9 cellular contexts compared by ENCODE assay signal in the genomic region with DNA sequence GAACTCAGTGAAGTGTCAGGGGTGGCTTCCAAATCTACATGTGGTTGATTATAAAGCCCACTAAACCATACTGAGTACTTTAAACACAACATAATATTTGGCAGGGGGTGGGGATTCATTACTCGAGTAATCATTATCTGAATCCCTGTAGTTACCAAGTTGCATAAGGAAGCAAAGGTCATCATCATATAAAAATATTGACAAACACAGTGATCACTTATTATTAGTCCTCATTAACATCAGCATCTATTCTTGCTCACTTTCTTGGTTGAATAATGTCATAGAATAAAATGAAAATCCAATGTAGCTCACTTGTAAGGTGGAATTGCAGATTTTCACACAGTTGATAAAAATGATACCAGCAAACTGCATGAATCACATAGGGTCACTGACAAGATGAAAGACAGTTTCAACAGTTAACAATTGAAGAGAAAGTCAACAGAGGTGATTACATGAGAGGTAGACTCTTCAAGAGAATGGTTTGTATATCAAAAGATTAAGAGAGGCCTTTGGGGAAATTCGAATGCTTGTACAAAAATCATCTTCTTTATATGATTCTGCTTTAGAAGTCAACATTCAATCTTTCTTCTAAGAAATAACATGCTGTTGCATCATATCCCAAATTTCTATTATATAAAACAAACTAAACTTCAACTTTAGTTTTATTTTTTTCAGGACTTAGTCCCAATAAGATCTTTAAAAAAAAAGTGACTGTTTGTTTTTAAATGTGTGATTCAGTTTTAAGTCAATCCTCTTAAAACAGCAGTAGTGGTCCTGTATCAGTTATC.
DNase-seq lines count a peak whose midpoint lies in the region; ATAC-seq, FAIRE-seq and TF ChIP-seq lines count a peak whose summit lies in the region.
"Had no signal": no experiment of that assay in that cellular context is flagged by ENCODE, and none has a peak within 500 bp of the region (broad histone marks: within the 10 kb centered on the region; RNA-seq: fewer than 3 reads in every experiment).

No MANE protein-coding gene starts in this region.

- H3K27ac Mint-ChIP-seq in CD8-positive, alpha-beta T cell, result peak overlapping the region; percentile 11
- H3K27ac Mint-ChIP-seq in chondrocyte (ENCODE audit: unreplicated experiment), result peak overlapping the region; percentile 20
- H3K27ac Mint-ChIP-seq: endodermal cell had no signal

- no peak for FAIRE-seq in pancreas (lab: Jason Lieb, UNC)

- peaks cover 28% of the 10 kb centered on the region for H3K4me1 ChIP-seq in CD8-positive, alpha-beta T cell (ENCODE audit: insufficient read depth, low read length)
- H3K4me1 ChIP-seq in Karpas-422 (ENCODE audit: low read length), result peaks cover 56% of the 10 kb centered on the region
- peaks cover 97% of the 10 kb centered on the region for H3K4me1 ChIP-seq in skeletal muscle satellite cell (ENCODE audit: control insufficient read depth, insufficient read depth, low read length)
- H3K4me1 ChIP-seq in pancreas, result peaks cover 16 to 65% (median 17%) of the 10 kb centered on the region in 3 donors

- no peak overlapping the region for H3K9ac ChIP-seq in Karpas-422 (ENCODE audit: low read length)
- H3K9ac ChIP-seq in skeletal muscle satellite cell (ENCODE audit: low read depth, low read length), result peak overlapping the region; percentile 80

- H3K9me3 Mint-ChIP-seq in CD8-positive, alpha-beta T cell, result no peaks in the 10 kb centered on the region
- H3K9me3 Mint-ChIP-seq in chondrocyte (ENCODE audit: low read depth), result no peaks in the 10 kb centered on the region
- H3K9me3 Mint-ChIP-seq: endodermal cell had no signal

- no peaks in the 10 kb centered on the region for H3K9me2 ChIP-seq in Karpas-422 (replicated peaks; ENCODE audit: insufficient read depth, low read length)

- peaks cover 45% of the 10 kb centered on the region for H3K36me3 Mint-ChIP-seq in CD8-positive, alpha-beta T cell
- no peaks in the 10 kb centered on the region for H3K36me3 Mint-ChIP-seq in chondrocyte (ENCODE audit: low read depth)

- peaks cover 84% of the 10 kb centered on the region for H3K4me1 Mint-ChIP-seq in CD8-positive, alpha-beta T cell (ENCODE audit: low read depth)
- H3K4me1 Mint-ChIP-seq in chondrocyte (ENCODE audit: low read depth), result peaks cover 75% of the 10 kb centered on the region

- intact Hi-C loops in CD8-positive, alpha-beta T cell (cut with DNase I, micrococcal nuclease), result no loop called here
- intact Hi-C loops in pancreas (cut with DNase I), result no loop called here

- no peaks in the 10 kb centered on the region for H4K20me1 ChIP-seq in Karpas-422 (ENCODE audit: insufficient read depth, low read depth, low read length)

- H3K27ac ChIP-seq in CD8-positive, alpha-beta T cell (ENCODE audit: low read depth, low read length), result no peak overlapping the region
- H3K27ac ChIP-seq in Karpas-422 (ENCODE audit: low read length), result peak overlapping the region; percentile 33
- no peak overlapping the region for H3K27ac ChIP-seq in pancreas

- H3K36me3 ChIP-seq in CD8-positive, alpha-beta T cell (ENCODE audit: insufficient read depth, low read length), result peaks cover 13% of the 10 kb centered on the region
- H3K36me3 ChIP-seq in Karpas-422 (ENCODE audit: insufficient read depth, low read length) (peaks cover 21% of the 10 kb centered on the region; the same call in 1 of the 2 replicates), skeletal muscle satellite cell (ENCODE audit: insufficient read depth, low read length) (peaks cover 8% of the 10 kb centered on the region), pancreas (no peaks in the 10 kb centered on the region)

- CTCF ChIA-PET in CD8-positive, alpha-beta T cell (lab: Charles Lee), result no interaction called here

- H3K9me3 ChIP-seq in CD8-positive, alpha-beta T cell (ENCODE audit: low read length), result no peaks in the 10 kb centered on the region
- no peaks in the 10 kb centered on the region for H3K9me3 ChIP-seq in Karpas-422 (ENCODE audit: low read length)
- no peaks in the 10 kb centered on the region for H3K9me3 ChIP-seq in skeletal muscle satellite cell (replicated peaks; ENCODE audit: low read length)
- no peaks in the 10 kb centered on the region for H3K9me3 ChIP-seq in pancreas

- no peak overlapping the region for H2AFZ ChIP-seq in Karpas-422 (ENCODE audit: low read length)

- H3K4me3 Mint-ChIP-seq in CD8-positive, alpha-beta T cell, result no peak overlapping the region
- no peak overlapping the region for H3K4me3 Mint-ChIP-seq in chondrocyte (ENCODE audit: unreplicated experiment)
- H3K4me3 Mint-ChIP-seq: endodermal cell had no signal

- no peaks in the 10 kb centered on the region for H3K27me3 ChIP-seq in CD8-positive, alpha-beta T cell (ENCODE audit: insufficient read depth, low read length)
- H3K27me3 ChIP-seq in Karpas-422 (ENCODE audit: low read length) (no peaks in the 10 kb centered on the region), skeletal muscle satellite cell (ENCODE audit: control insufficient read depth, insufficient read depth, low read length) (no peaks in the 10 kb centered on the region), pancreas (no peaks in the 10 kb centered on the region)

- TF ChIP-seq CTCF in CD8-positive, alpha-beta T cell (IDR thresholded peaks at IDR 0.05), result no peak
- no peak for TF ChIP-seq CTCF in chondrocyte (IDR thresholded peaks at IDR 0.05)
- no peak for TF ChIP-seq CTCF in pancreas (IDR thresholded peaks at IDR 0.05)

- no peak for DNase-seq in CD8-positive, alpha-beta T cell
- no peak for DNase-seq in Karpas-422
- no peak for DNase-seq in chondrocyte (ENCODE audit: low spot score)
- DNase-seq in stimulated activated CD4-positive, alpha-beta T cell treated with anti-CD3 and anti-CD28 coated beads, Interleukin-4, amount 100 ng/mL, for 1 hour, result no peak
- DNase-seq in pancreas, result no peak
- DNase-seq: endodermal cell, SHP77 had no signal

- POLR2A ChIA-PET in CD8-positive, alpha-beta T cell (lab: Charles Lee), result no interaction called here

- H3K79me2 ChIP-seq in Karpas-422 (ENCODE audit: low read length), result peaks cover 96% of the 10 kb centered on the region

- no peak overlapping the region for H3K4me3 ChIP-seq in CD8-positive, alpha-beta T cell (ENCODE audit: low read depth, low read length)
- no peak overlapping the region for H3K4me3 ChIP-seq in Karpas-422 (ENCODE audit: low read length)
- no peak overlapping the region for H3K4me3 ChIP-seq in skeletal muscle satellite cell (ENCODE audit: low read length)
- no peak overlapping the region for H3K4me3 ChIP-seq in pancreas

- ATAC-seq in CD8-positive, alpha-beta T cell, result no peak
- ATAC-seq in pancreas (no peak), HG02798 (IDR thresholded peaks at IDR 0.05; ENCODE audit: poor library complexity, unreplicated experiment) (no peak)

- no peak overlapping the region for H3K4me2 ChIP-seq in Karpas-422 (ENCODE audit: low read depth, low read length, poor library complexity, severe bottlenecking)
- peak overlapping the region; percentile 72 for H3K4me2 ChIP-seq in skeletal muscle satellite cell (ENCODE audit: low read length)

- WGBS in pancreas, 2 donors, result 56 to 60% methylated on average over 2 of the region's 2 CpGs

- no peaks in the 10 kb centered on the region for H3K27me3 Mint-ChIP-seq in CD8-positive, alpha-beta T cell (ENCODE audit: low read depth)
- no peaks in the 10 kb centered on the region for H3K27me3 Mint-ChIP-seq in chondrocyte (ENCODE audit: low read depth)
